1 cellular context compared by ENCODE assay signal in the genomic region with DNA sequence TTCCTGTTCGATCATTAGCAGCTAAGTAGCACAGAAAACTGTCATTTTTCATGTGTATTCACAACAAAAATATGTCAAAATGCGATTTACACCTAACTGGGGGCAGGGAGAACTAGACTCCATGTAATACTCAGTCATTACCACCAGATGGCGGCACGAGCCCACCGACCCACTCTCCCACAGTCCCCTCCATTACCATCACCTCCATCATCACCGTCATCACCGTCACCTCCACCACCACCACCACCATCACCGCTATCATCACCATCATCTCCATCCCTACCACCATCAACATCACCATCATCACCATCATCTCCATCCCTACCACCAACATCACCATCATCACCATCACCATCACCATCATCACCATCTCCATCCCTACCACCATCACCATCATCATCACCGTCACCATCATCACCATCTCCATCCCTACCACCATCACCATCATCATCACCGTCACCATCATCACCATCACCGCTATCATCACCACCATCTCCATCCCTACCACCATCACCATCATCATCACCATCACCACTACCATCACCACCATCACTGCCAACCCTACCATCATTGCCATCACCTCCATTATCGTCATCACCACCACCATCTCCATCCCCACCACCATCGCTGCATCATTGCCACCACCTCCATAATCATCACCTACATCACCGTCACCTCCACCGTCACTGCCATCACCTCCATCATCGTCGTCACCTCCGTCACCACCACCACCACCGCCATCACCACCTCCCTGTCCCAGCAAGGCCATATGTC.
TF ChIP-seq lines count a peak whose summit lies in the region.

No MANE protein-coding gene starts in this region.

TF ChIP-seq in K562, 482 proteins besides CTCF, POLR2A, EP300 and RAD21 (continued from another document and continues in another):
- TF ChIP-seq, protein P1, sequence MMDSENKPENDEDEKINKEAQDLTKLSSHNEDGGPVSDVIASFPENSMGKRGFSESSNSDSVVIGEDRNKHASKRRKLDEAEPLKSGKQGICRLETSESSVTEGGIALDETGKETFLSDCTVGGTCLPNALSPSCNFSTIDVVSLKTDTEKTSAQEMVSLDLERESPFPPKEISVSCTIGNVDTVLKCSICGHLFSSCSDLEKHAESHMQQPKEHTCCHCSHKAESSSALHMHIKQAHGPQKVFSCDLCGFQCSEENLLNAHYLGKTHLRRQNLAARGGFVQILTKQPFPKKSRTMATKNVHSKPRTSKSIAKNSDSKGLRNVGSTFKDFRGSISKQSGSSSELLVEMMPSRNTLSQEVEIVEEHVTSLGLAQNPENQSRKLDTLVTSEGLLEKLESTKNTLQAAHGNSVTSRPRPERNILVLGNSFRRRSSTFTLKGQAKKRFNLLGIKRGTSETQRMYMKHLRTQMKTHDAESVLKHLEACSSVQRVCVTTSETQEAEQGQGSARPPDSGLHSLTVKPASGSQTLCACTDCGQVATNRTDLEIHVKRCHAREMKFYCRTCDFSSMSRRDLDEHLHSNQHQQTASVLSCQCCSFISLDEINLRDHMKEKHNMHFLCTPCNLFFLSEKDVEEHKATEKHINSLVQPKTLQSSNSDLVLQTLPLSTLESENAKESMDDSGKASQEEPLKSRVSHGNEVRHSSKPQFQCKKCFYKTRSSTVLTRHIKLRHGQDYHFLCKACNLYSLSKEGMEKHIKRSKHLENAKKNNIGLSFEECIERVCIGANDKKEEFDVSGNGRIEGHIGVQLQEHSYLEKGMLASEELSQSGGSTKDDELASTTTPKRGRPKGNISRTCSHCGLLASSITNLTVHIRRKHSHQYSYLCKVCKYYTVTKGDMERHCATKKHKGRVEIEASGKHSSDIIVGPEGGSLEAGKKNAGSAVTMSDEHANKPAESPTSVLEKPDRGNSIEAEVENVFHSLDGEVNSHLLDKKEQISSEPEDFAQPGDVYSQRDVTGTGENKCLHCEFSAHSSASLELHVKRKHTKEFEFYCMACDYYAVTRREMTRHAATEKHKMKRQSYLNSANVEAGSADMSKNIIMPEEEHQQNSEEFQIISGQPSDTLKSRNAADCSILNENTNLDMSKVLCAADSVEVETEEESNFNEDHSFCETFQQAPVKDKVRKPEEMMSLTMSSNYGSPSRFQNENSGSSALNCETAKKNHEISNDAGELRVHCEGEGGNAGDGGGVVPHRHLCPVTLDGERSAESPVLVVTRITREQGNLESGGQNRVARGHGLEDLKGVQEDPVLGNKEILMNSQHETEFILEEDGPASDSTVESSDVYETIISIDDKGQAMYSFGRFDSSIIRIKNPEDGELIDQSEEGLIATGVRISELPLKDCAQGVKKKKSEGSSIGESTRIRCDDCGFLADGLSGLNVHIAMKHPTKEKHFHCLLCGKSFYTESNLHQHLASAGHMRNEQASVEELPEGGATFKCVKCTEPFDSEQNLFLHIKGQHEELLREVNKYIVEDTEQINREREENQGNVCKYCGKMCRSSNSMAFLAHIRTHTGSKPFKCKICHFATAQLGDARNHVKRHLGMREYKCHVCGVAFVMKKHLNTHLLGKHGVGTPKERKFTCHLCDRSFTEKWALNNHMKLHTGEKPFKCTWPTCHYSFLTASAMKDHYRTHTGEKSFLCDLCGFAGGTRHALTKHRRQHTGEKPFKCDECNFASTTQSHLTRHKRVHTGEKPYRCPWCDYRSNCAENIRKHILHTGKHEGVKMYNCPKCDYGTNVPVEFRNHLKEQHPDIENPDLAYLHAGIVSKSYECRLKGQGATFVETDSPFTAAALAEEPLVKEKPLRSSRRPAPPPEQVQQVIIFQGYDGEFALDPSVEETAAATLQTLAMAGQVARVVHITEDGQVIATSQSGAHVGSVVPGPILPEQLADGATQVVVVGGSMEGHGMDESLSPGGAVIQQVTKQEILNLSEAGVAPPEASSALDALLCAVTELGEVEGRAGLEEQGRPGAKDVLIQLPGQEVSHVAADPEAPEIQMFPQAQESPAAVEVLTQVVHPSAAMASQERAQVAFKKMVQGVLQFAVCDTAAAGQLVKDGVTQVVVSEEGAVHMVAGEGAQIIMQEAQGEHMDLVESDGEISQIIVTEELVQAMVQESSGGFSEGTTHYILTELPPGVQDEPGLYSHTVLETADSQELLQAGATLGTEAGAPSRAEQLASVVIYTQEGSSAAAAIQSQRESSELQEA (IDR thresholded peaks at IDR 0.05; ENCODE audit: low read depth) = peak; percentile 59; the same call in 1 of the 2 replicates
- TF ChIP-seq, protein P2, sequence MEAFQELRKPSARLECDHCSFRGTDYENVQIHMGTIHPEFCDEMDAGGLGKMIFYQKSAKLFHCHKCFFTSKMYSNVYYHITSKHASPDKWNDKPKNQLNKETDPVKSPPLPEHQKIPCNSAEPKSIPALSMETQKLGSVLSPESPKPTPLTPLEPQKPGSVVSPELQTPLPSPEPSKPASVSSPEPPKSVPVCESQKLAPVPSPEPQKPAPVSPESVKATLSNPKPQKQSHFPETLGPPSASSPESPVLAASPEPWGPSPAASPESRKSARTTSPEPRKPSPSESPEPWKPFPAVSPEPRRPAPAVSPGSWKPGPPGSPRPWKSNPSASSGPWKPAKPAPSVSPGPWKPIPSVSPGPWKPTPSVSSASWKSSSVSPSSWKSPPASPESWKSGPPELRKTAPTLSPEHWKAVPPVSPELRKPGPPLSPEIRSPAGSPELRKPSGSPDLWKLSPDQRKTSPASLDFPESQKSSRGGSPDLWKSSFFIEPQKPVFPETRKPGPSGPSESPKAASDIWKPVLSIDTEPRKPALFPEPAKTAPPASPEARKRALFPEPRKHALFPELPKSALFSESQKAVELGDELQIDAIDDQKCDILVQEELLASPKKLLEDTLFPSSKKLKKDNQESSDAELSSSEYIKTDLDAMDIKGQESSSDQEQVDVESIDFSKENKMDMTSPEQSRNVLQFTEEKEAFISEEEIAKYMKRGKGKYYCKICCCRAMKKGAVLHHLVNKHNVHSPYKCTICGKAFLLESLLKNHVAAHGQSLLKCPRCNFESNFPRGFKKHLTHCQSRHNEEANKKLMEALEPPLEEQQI (IDR thresholded peaks at IDR 0.05) = no peak
- TF ChIP-seq STAG1 (CRISPR knock-in tag; IDR thresholded peaks at IDR 0.05; ENCODE audit: borderline replicate concordance) (peak; percentile 98), KDM2B (CRISPR knock-in tag; IDR thresholded peaks at IDR 0.05) (no peak), ZEB2 (IDR thresholded peaks at IDR 0.05) (peak; percentile 77), SRSF1 (IDR thresholded peaks at IDR 0.05; ENCODE audit: low read depth, low read length) (no peak)
- TF ChIP-seq, protein P3, sequence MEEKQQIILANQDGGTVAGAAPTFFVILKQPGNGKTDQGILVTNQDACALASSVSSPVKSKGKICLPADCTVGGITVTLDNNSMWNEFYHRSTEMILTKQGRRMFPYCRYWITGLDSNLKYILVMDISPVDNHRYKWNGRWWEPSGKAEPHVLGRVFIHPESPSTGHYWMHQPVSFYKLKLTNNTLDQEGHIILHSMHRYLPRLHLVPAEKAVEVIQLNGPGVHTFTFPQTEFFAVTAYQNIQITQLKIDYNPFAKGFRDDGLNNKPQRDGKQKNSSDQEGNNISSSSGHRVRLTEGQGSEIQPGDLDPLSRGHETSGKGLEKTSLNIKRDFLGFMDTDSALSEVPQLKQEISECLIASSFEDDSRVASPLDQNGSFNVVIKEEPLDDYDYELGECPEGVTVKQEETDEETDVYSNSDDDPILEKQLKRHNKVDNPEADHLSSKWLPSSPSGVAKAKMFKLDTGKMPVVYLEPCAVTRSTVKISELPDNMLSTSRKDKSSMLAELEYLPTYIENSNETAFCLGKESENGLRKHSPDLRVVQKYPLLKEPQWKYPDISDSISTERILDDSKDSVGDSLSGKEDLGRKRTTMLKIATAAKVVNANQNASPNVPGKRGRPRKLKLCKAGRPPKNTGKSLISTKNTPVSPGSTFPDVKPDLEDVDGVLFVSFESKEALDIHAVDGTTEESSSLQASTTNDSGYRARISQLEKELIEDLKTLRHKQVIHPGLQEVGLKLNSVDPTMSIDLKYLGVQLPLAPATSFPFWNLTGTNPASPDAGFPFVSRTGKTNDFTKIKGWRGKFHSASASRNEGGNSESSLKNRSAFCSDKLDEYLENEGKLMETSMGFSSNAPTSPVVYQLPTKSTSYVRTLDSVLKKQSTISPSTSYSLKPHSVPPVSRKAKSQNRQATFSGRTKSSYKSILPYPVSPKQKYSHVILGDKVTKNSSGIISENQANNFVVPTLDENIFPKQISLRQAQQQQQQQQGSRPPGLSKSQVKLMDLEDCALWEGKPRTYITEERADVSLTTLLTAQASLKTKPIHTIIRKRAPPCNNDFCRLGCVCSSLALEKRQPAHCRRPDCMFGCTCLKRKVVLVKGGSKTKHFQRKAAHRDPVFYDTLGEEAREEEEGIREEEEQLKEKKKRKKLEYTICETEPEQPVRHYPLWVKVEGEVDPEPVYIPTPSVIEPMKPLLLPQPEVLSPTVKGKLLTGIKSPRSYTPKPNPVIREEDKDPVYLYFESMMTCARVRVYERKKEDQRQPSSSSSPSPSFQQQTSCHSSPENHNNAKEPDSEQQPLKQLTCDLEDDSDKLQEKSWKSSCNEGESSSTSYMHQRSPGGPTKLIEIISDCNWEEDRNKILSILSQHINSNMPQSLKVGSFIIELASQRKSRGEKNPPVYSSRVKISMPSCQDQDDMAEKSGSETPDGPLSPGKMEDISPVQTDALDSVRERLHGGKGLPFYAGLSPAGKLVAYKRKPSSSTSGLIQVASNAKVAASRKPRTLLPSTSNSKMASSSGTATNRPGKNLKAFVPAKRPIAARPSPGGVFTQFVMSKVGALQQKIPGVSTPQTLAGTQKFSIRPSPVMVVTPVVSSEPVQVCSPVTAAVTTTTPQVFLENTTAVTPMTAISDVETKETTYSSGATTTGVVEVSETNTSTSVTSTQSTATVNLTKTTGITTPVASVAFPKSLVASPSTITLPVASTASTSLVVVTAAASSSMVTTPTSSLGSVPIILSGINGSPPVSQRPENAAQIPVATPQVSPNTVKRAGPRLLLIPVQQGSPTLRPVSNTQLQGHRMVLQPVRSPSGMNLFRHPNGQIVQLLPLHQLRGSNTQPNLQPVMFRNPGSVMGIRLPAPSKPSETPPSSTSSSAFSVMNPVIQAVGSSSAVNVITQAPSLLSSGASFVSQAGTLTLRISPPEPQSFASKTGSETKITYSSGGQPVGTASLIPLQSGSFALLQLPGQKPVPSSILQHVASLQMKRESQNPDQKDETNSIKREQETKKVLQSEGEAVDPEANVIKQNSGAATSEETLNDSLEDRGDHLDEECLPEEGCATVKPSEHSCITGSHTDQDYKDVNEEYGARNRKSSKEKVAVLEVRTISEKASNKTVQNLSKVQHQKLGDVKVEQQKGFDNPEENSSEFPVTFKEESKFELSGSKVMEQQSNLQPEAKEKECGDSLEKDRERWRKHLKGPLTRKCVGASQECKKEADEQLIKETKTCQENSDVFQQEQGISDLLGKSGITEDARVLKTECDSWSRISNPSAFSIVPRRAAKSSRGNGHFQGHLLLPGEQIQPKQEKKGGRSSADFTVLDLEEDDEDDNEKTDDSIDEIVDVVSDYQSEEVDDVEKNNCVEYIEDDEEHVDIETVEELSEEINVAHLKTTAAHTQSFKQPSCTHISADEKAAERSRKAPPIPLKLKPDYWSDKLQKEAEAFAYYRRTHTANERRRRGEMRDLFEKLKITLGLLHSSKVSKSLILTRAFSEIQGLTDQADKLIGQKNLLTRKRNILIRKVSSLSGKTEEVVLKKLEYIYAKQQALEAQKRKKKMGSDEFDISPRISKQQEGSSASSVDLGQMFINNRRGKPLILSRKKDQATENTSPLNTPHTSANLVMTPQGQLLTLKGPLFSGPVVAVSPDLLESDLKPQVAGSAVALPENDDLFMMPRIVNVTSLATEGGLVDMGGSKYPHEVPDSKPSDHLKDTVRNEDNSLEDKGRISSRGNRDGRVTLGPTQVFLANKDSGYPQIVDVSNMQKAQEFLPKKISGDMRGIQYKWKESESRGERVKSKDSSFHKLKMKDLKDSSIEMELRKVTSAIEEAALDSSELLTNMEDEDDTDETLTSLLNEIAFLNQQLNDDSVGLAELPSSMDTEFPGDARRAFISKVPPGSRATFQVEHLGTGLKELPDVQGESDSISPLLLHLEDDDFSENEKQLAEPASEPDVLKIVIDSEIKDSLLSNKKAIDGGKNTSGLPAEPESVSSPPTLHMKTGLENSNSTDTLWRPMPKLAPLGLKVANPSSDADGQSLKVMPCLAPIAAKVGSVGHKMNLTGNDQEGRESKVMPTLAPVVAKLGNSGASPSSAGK (IDR thresholded peaks at IDR 0.05) = no peak
- TF ChIP-seq, protein P4, sequence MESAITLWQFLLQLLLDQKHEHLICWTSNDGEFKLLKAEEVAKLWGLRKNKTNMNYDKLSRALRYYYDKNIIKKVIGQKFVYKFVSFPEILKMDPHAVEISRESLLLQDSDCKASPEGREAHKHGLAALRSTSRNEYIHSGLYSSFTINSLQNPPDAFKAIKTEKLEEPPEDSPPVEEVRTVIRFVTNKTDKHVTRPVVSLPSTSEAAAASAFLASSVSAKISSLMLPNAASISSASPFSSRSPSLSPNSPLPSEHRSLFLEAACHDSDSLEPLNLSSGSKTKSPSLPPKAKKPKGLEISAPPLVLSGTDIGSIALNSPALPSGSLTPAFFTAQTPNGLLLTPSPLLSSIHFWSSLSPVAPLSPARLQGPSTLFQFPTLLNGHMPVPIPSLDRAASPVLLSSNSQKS (CRISPR knock-in tag; IDR thresholded peaks at IDR 0.05) = no peak
- TF ChIP-seq, protein P5, sequence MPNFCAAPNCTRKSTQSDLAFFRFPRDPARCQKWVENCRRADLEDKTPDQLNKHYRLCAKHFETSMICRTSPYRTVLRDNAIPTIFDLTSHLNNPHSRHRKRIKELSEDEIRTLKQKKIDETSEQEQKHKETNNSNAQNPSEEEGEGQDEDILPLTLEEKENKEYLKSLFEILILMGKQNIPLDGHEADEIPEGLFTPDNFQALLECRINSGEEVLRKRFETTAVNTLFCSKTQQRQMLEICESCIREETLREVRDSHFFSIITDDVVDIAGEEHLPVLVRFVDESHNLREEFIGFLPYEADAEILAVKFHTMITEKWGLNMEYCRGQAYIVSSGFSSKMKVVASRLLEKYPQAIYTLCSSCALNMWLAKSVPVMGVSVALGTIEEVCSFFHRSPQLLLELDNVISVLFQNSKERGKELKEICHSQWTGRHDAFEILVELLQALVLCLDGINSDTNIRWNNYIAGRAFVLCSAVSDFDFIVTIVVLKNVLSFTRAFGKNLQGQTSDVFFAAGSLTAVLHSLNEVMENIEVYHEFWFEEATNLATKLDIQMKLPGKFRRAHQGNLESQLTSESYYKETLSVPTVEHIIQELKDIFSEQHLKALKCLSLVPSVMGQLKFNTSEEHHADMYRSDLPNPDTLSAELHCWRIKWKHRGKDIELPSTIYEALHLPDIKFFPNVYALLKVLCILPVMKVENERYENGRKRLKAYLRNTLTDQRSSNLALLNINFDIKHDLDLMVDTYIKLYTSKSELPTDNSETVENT (CRISPR knock-in tag; IDR thresholded peaks at IDR 0.05) = no peak
- TF ChIP-seq, protein P6, sequence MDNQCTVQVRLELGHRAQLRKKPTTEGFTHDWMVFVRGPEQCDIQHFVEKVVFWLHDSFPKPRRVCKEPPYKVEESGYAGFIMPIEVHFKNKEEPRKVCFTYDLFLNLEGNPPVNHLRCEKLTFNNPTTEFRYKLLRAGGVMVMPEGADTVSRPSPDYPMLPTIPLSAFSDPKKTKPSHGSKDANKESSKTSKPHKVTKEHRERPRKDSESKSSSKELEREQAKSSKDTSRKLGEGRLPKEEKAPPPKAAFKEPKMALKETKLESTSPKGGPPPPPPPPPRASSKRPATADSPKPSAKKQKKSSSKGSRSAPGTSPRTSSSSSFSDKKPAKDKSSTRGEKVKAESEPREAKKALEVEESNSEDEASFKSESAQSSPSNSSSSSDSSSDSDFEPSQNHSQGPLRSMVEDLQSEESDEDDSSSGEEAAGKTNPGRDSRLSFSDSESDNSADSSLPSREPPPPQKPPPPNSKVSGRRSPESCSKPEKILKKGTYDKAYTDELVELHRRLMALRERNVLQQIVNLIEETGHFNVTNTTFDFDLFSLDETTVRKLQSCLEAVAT (IDR thresholded peaks at IDR 0.05) = peak; percentile 70 to 76; a peak in 1 of 4 replicates
